Comparison of ENCODE assay signal across 1 cellular context in genomic region chr20:1325173-1326030, GRCh38.
A peak's percentile ranks its signal among the peaks of the same experiment; 100 is the strongest.
TF ChIP-seq lines count a peak whose summit lies in the region.

No MANE protein-coding gene starts in this region.

TF ChIP-seq in HepG2, 621 proteins besides CTCF, POLR2A, EP300 and RAD21 (continued from another document):
- TF ChIP-seq REST (IDR thresholded peaks at IDR 0.05; ENCODE audit: borderline replicate concordance in 1 of 2, low read depth in 1 of 2, low read length in 2 of 2) (no peak; a peak in 1 of 4 replicates), PITX1 (CRISPR knock-in tag; IDR thresholded peaks at IDR 0.05) (peak; percentile 83; the same call in 1 of the 2 replicates)
TF ChIP-seq in HepG2: peak in this region for 375.
